Comparison of ENCODE assay signal across 9 cellular contexts in the genomic region with DNA sequence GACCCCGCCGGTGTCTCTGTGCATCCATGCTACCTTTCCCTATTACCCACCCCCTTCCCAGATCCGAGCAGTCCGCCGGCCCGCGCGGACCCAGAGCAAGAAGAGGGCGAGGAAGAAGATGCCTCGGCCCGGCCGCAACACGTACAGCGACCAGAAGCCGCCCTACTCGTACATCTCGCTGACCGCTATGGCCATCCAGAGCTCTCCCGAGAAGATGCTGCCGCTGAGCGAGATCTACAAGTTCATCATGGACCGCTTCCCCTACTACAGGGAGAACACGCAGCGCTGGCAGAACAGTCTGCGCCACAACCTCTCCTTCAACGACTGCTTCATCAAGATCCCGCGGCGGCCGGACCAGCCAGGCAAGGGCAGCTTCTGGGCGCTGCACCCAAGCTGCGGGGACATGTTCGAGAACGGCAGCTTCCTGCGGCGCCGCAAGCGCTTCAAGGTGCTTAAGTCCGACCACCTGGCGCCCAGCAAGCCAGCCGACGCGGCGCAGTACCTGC. TPM values are rescaled to one million over a fixed set of nuclear protein-coding genes. Genes with fewer than 3 reads are reported as not detected.
DNase-seq lines count a peak whose midpoint lies in the region; ATAC-seq and TF ChIP-seq lines count a peak whose summit lies in the region.
"Had no signal": no experiment of that assay in that cellular context is flagged by ENCODE, and none has a peak within 500 bp of the region (broad histone marks: within the 10 kb centered on the region; RNA-seq: fewer than 3 reads in every experiment).

No MANE protein-coding gene starts in this region.

- H3K4me2 ChIP-seq in PC-3 (ENCODE audit: low read length), result no peak overlapping the region

- no peak for DNase-seq in heart right ventricle
- DNase-seq in cardiac septum (ENCODE audit: low spot score), result no peak
- DNase-seq in memory B cell (ENCODE audit: low spot score in 2 of 2), result no peak
- no peak for DNase-seq in PC-3
- no peak for DNase-seq in DMS153 treated with DMSO at 0.1 percent for 48 hours (lab: John Stamatoyannopoulos, UW; ENCODE audit: unreplicated experiment)

- H3K4me3 ChIP-seq in heart right ventricle, result peak overlapping the region in 9 of 10 donors; percentile 7 to 59 (median 50)
- H3K4me3 ChIP-seq in urinary bladder (ENCODE audit: low read depth, low read length), result peak overlapping the region; percentile 19
- H3K4me3 ChIP-seq in PC-3 (ENCODE audit: low read length), result no peak overlapping the region

- H3K36me3 ChIP-seq in heart right ventricle (peaks cover 0 to 5% (median 0%) of the 10 kb centered on the region in 9 donors), urinary bladder (ENCODE audit: insufficient read depth) (no peaks in the 10 kb centered on the region), PC-3 (ENCODE audit: low read depth, low read length) (no peaks in the 10 kb centered on the region)

- CTCF ChIA-PET in PC-3 (lab: Charles Lee), result no interaction called here

- no peak overlapping the region for H2AFZ ChIP-seq in PC-3 (ENCODE audit: low read length)

- no TSS peak for BruUV-seq in PC-3 (replicated peaks; lab: Mats Ljungman, UMichigan)

- H3K4me3 Mint-ChIP-seq in activated T-helper 17 cell treated with anti-CD3 and anti-CD28 coated beads, Interleukin-2, amount 50 U/mL, for 72 hours, result peak overlapping the region; percentile 88
- peak overlapping the region; percentile 82 for H3K4me3 Mint-ChIP-seq in memory B cell

- peak overlapping the region; percentile 89 for H3K27ac Mint-ChIP-seq in activated T-helper 17 cell treated with anti-CD3 and anti-CD28 coated beads, Interleukin-2, amount 50 U/mL, for 72 hours
- H3K27ac Mint-ChIP-seq in memory B cell, result peak overlapping the region; percentile 70

- no peaks in the 10 kb centered on the region for H4K20me1 ChIP-seq in PC-3 (ENCODE audit: low read length)

- peaks cover 43% of the 10 kb centered on the region for H3K36me3 Mint-ChIP-seq in activated T-helper 17 cell treated with anti-CD3 and anti-CD28 coated beads, Interleukin-2, amount 50 U/mL, for 72 hours (ENCODE audit: low read depth)
- peaks cover 6% of the 10 kb centered on the region for H3K36me3 Mint-ChIP-seq in memory B cell

- H3K79me2 ChIP-seq in PC-3 (ENCODE audit: low read length), result no peaks in the 10 kb centered on the region

- H3K4me1 ChIP-seq in heart right ventricle (peaks cover 13 to 42% (median 32%) of the 10 kb centered on the region in 9 donors), urinary bladder (ENCODE audit: insufficient read depth) (no peaks in the 10 kb centered on the region), PC-3 (ENCODE audit: insufficient read depth, low read length) (peaks cover 5% of the 10 kb centered on the region; the same call in 1 of the 2 replicates)

- H3K27me3 ChIP-seq in heart right ventricle, result peaks cover 32 to 100% (median 100%) of the 10 kb centered on the region in 7 donors
- H3K27me3 ChIP-seq in PC-3 (ENCODE audit: low read length), result peaks cover 67% of the 10 kb centered on the region

- peaks cover 12% of the 10 kb centered on the region for H3K9me3 Mint-ChIP-seq in activated T-helper 17 cell treated with anti-CD3 and anti-CD28 coated beads, Interleukin-2, amount 50 U/mL, for 72 hours
- peaks cover 8% of the 10 kb centered on the region for H3K9me3 Mint-ChIP-seq in memory B cell

- no peak for TF ChIP-seq CTCF in heart right ventricle (IDR thresholded peaks at IDR 0.05)
- TF ChIP-seq CTCF in PC-3 (conservative IDR thresholded peaks at IDR 0.05; ENCODE audit: low read depth, low read length), result no peak

- POLR2A ChIA-PET in PC-3 (lab: Charles Lee; ENCODE audit: unreplicated experiment), result no interaction called here

- no peaks in the 10 kb centered on the region for H3K9me3 ChIP-seq in heart right ventricle
- H3K9me3 ChIP-seq in PC-3 (ENCODE audit: low read length), result no peaks in the 10 kb centered on the region

- H3K9me2 ChIP-seq in PC-3 (replicated peaks; ENCODE audit: low read length), result no peaks in the 10 kb centered on the region

- WGBS in heart right ventricle, 2 donors, result 1 to 2% methylated on average over 44 of the region's 44 CpGs
- WGBS in urinary bladder, result under 1% methylated on average over 44 of the region's 44 CpGs

- H3K9ac ChIP-seq in PC-3 (ENCODE audit: low read length), result no peak overlapping the region

- H3K4me1 Mint-ChIP-seq in activated T-helper 17 cell treated with anti-CD3 and anti-CD28 coated beads, Interleukin-2, amount 50 U/mL, for 72 hours, result peaks cover 21% of the 10 kb centered on the region
- peaks cover 15% of the 10 kb centered on the region for H3K4me1 Mint-ChIP-seq in memory B cell

- ATAC-seq in heart right ventricle (no peak), memory B cell (ENCODE audit: low read depth) (no peak), PC-3 (no peak), HG03025 (IDR thresholded peaks at IDR 0.05; ENCODE audit: low FRiP score, unreplicated experiment) (no peak)
- ATAC-seq in activated T-helper 17 cell treated with anti-CD3 and anti-CD28 coated beads, Interleukin-2, amount 50 U/mL, for 72 hours (replicated peaks), result peak; percentile 28

- H3K27me3 Mint-ChIP-seq in activated T-helper 17 cell treated with anti-CD3 and anti-CD28 coated beads, Interleukin-2, amount 50 U/mL, for 72 hours, result peaks cover 71% of the 10 kb centered on the region
- peaks cover 49% of the 10 kb centered on the region for H3K27me3 Mint-ChIP-seq in memory B cell

- no peaks in the 10 kb centered on the region for H3F3A ChIP-seq in PC-3 (ENCODE audit: low read length, unreplicated experiment)

- intact Hi-C loops in heart right ventricle (cut with DNase I) (no loop called here), cardiac septum (cut with DNase I) (no loop called here), PC-3 (cut with micrococcal nuclease) (loop anchor here (5.0 to 10.0 kb wide), 2 partner anchors 122 to 320 kb away; no protein-coding TSS in a partner anchor)

- H3K27ac ChIP-seq in heart right ventricle (no peak overlapping the region), urinary bladder (ENCODE audit: low read depth) (no peak overlapping the region), PC-3 (ENCODE audit: low read length) (no peak overlapping the region)

RNA-seq across cellular contexts. Expression of a gene that starts 0.8 kb away (rescaled TPM):
- total RNA-seq in heart right ventricle (not detected), cardiac septum (not detected), urinary bladder (not detected), PC-3 (2014; rRNA removed) (not detected in 2 replicates)
- polyA plus RNA-seq in heart right ventricle (not detected), urinary bladder (0.03 TPM)
- 1 to 10 TPM in 1 of 2 donors, under 1 TPM in 1; 0.77 to 1.1 TPM for total RNA-seq in activated T-helper 17 cell treated with anti-CD3 and anti-CD28 coated beads, Interleukin-2, amount 50 U/mL, for 72 hours
- total RNA-seq: myocyte had no signal
